8 cellular contexts compared by ENCODE assay signal in the genomic region with DNA sequence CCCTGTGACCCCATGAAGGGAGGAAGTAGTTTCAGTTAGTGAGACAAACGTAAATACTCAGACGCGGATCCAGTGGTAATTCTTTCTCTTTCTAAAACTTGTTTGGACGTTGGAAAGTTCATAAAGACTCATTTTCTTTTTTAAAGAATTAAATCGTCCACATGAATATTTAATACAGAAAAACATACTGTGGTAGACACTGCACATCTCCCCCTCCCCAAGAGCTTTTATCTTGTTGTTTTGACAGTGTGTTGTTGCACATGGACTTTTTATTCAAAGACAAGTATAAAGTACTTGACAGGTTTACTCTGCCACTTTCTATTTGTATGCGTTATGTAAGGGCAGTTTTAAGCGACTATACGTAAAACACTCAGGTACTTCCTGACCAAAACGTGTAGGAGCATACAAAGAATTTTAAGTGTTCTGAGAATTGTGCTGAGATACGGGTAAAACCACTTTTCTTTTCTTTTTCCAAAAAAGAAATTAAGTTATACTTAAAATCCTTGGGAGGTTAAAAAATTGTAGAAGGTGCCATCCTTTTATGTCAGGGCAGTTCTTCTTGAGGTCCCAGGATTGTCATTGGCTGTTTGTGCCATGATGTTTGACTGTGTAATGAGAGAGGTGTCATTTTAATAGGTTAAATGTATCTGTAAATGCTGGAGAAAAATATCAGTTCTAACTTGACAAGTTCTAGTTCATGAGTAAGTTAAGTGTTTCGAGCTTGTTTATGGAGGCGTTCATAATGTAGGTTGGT. TPM values are rescaled to one million over a fixed set of nuclear protein-coding genes. Genes with fewer than 3 reads are reported as not detected.
DNase-seq lines count a peak whose midpoint lies in the region; ATAC-seq and TF ChIP-seq lines count a peak whose summit lies in the region.

No MANE protein-coding gene starts in this region.

- peaks cover 34 to 70% (median 61%) of the 10 kb centered on the region in 7 donors for H3K4me1 Mint-ChIP-seq in naive thymus-derived CD4-positive, alpha-beta T cell

- CTCF ChIA-PET in naive thymus-derived CD4-positive, alpha-beta T cell (lab: Charles Lee) = interaction anchor here (1.1 kb wide), 1 partner anchor 69 kb away, joined by 3 read pairs; no protein-coding TSS in a partner anchor

- no peaks in the 10 kb centered on the region for H3K27me3 ChIP-seq in DND-41 (ENCODE audit: insufficient read depth, low read length, poor library complexity)
- H3K27me3 ChIP-seq in effector memory CD4-positive, alpha-beta T cell (replicated peaks; ENCODE audit: control insufficient read depth, insufficient read depth, low read length, poor library complexity, severe bottlenecking) = no peaks in the 10 kb centered on the region
- no peaks in the 10 kb centered on the region for H3K27me3 ChIP-seq in naive thymus-derived CD4-positive, alpha-beta T cell (ENCODE audit: control insufficient read depth in 2 of 2, insufficient read depth in 2 of 2, low read length in 2 of 2)

- H3K27ac ChIP-seq in DND-41 (ENCODE audit: low read length) = peak overlapping the region; percentile 94
- H3K27ac ChIP-seq in effector memory CD4-positive, alpha-beta T cell (ENCODE audit: insufficient read depth, low read length, poor library complexity, severe bottlenecking) = peak overlapping the region; percentile 94
- H3K27ac ChIP-seq in naive thymus-derived CD4-positive, alpha-beta T cell (ENCODE audit: low read depth, low read length) = peak overlapping the region; percentile 98

- TF ChIP-seq CTCF in DND-41 (IDR thresholded peaks at IDR 0.05; ENCODE audit: borderline replicate concordance, extremely low read depth, low read length, poor library complexity, severe bottlenecking) = no peak

- H3K9me3 ChIP-seq in DND-41 (ENCODE audit: insufficient read depth, low read length, severe bottlenecking) = no peaks in the 10 kb centered on the region
- no peaks in the 10 kb centered on the region for H3K9me3 ChIP-seq in effector memory CD4-positive, alpha-beta T cell (ENCODE audit: control insufficient read depth, low read length)
- no peaks in the 10 kb centered on the region for H3K9me3 ChIP-seq in naive thymus-derived CD4-positive, alpha-beta T cell (ENCODE audit: control insufficient read depth in 2 of 3, low read length in 3 of 3)

- peaks cover 7% of the 10 kb centered on the region for H3K36me3 ChIP-seq in DND-41 (ENCODE audit: insufficient read depth, low read length)
- no peaks in the 10 kb centered on the region for H3K36me3 ChIP-seq in effector memory CD4-positive, alpha-beta T cell (ENCODE audit: control insufficient read depth, insufficient read depth, low read length)
- H3K36me3 ChIP-seq in naive thymus-derived CD4-positive, alpha-beta T cell (ENCODE audit: control insufficient read depth in 2 of 3, insufficient read depth in 3 of 3, low read length in 3 of 3) = peaks cover 0 to 14% (median 0%) of the 10 kb centered on the region in 3 experiments

- H3K9ac ChIP-seq in DND-41 (ENCODE audit: low read depth, low read length) = peak overlapping the region; percentile 98

- H3K36me3 Mint-ChIP-seq in naive thymus-derived CD4-positive, alpha-beta T cell = peaks cover 0 to 9% (median 0%) of the 10 kb centered on the region in 5 donors

- POLR2A ChIA-PET in naive thymus-derived CD4-positive, alpha-beta T cell (lab: Charles Lee) = interaction anchor here (0.7 to 2.7 kb wide), 12 partner anchors 10 to 1260 kb away, joined by 3 to 18 read pairs (median 4); partner anchors contain the start of genes LMBRD2, NADK2, NUP155 and SKP2

- no peak for ATAC-seq in DND-41 (ENCODE audit: insufficient read depth, low read depth)
- peak; percentile 21 for ATAC-seq in naive thymus-derived CD4-positive, alpha-beta T cell
- ATAC-seq in GM21717 (IDR thresholded peaks at IDR 0.05; ENCODE audit: unreplicated experiment) = no peak

- peaks cover 99% of the 10 kb centered on the region for H3K79me2 ChIP-seq in DND-41 (ENCODE audit: insufficient read depth, low read length)

- intact Hi-C loops in naive thymus-derived CD4-positive, alpha-beta T cell (cut with micrococcal nuclease) = loop anchor here (2.0 to 10.0 kb wide), 12 partner anchors 17 to 1949 kb away; partner anchors contain the start of genes DNAJC21 (in 2 of the 2), IL7R (in 1 of the 2) and NADK2 (in 1 of the 2)

- H3K4me1 ChIP-seq in DND-41 (ENCODE audit: insufficient read depth, low read length) = peaks cover 63% of the 10 kb centered on the region
- peaks cover 24% of the 10 kb centered on the region for H3K4me1 ChIP-seq in effector memory CD4-positive, alpha-beta T cell (ENCODE audit: control insufficient read depth, insufficient read depth, low read length, poor library complexity, severe bottlenecking)
- H3K4me1 ChIP-seq in naive thymus-derived CD4-positive, alpha-beta T cell (ENCODE audit: control insufficient read depth in 2 of 2, insufficient read depth in 2 of 2, low read length in 2 of 2) = peaks cover 36 to 39% of the 10 kb centered on the region in 2 donors

- H3K4me2 ChIP-seq in DND-41 (ENCODE audit: insufficient read depth, low read length) = peak overlapping the region; percentile 91

- peak overlapping the region; percentile 91 to 99 (median 96) for H3K27ac Mint-ChIP-seq in naive thymus-derived CD4-positive, alpha-beta T cell

- peaks cover 71% of the 10 kb centered on the region for H4K20me1 ChIP-seq in DND-41 (ENCODE audit: insufficient read depth, low read length)

- H3K27me3 Mint-ChIP-seq in naive thymus-derived CD4-positive, alpha-beta T cell = no peaks in the 10 kb centered on the region

- H3K4me3 Mint-ChIP-seq in naive thymus-derived CD4-positive, alpha-beta T cell = peak overlapping the region; percentile 88 to 97 (median 94)

- peak overlapping the region; percentile 75 to 94 for H3K4me3 ChIP-seq in DND-41 (ENCODE audit: low read depth in 1 of 2, low read length in 2 of 2)
- peak overlapping the region; percentile 99 for H3K4me3 ChIP-seq in effector memory CD4-positive, alpha-beta T cell (ENCODE audit: insufficient read depth, low read depth, low read length, poor library complexity, severe bottlenecking)
- peak overlapping the region; percentile 86 for H3K4me3 ChIP-seq in naive thymus-derived CD4-positive, alpha-beta T cell (ENCODE audit: low read length)

- no peak for DNase-seq in DND-41
- DNase-seq in HPDE6-E6E7 (ENCODE audit: extremely low spot score) = peak; percentile 22
- DNase-seq in RPMI7951 (ENCODE audit: low read depth) = peak; percentile 46
- peak in 1 of 3 donors; percentile 29 for DNase-seq in effector memory CD4-positive, alpha-beta T cell
- peak in 7 of 9 donors; percentile 39 to 58 (median 53) for DNase-seq in naive thymus-derived CD4-positive, alpha-beta T cell
- DNase-seq in stimulated activated CD4-positive, alpha-beta T cell treated with anti-CD3 and anti-CD28 coated beads, Interleukin-12 subunit alpha, Interleukin-12 subunit beta, amount 100 ng/mL, for 4 hours = no peak
- DNase-seq in GOT3 (lab: John Stamatoyannopoulos, UW) = no peak

- no peaks in the 10 kb centered on the region for H3K9me3 Mint-ChIP-seq in naive thymus-derived CD4-positive, alpha-beta T cell

- H2AFZ ChIP-seq in DND-41 (ENCODE audit: low read depth, low read length) = peak overlapping the region; percentile 89

RNA-seq across cellular contexts. Expression of gene NIPBL, which starts 1.3 kb away (rescaled TPM):
- 10.1 and 21.5 TPM in 2 replicates for total RNA-seq in RPMI7951 (2014; rRNA removed; shearing (Covaris generic))
- total RNA-seq in naive thymus-derived CD4-positive, alpha-beta T cell = 100 to 1,000 TPM in 4 of 5 experiments, 10 to 100 TPM in 1; 68.9 to 123 (median 112) TPM
- polyA plus RNA-seq in naive thymus-derived CD4-positive, alpha-beta T cell = 10 to 100 TPM; 28.2 to 43.0 TPM

Comparison
In these comparisons a context has a peak if more than half of its experiments do, and no peak if none do; other contexts are left out.
1. DNase-seq: peak in HPDE6-E6E7 (single experiment), RPMI7951 (single experiment) and naive thymus-derived CD4-positive, alpha-beta T cell (7 of 9); none in DND-41 (single experiment), stimulated activated CD4-positive, alpha-beta T cell treated with anti-CD3 and anti-CD28 coated beads, Interleukin-12 subunit alpha, Interleukin-12 subunit beta, amount 100 ng/mL, for 4 hours (single experiment) and GOT3 (single experiment).
2. Peak in every context shown above with its lines, with median percentiles within 50 percentile points of each other: H3K27ac ChIP-seq and H3K4me3 ChIP-seq.